In genomic region chr4:25361253-25361652, GRCh38 we compare ENCODE assay signal across 25 cellular contexts.
"Had no signal": no experiment of that assay in that cellular context is flagged by ENCODE, and none has a peak within 500 bp of the region (broad histone marks: within the 10 kb centered on the region; RNA-seq: fewer than 3 reads in every experiment).

No MANE protein-coding gene starts in this region.

- H3K27ac Mint-ChIP-seq: dendritic cell treated with granulocyte-macrophage colony-stimulating factor and Interleukin-4, amounts not matched to agents 40 ng/mL and 50 ng/mL, for 4 days; effector memory CD8-positive, alpha-beta T cell; nephron; stimulated activated effector memory CD8-positive, alpha-beta T cell treated with anti-CD3 and anti-CD28 coated beads, Interleukin-12 subunit alpha, Interleukin-12 subunit beta, amount 100 ng/mL, for 72 hours had no signal

- H3K36me3 ChIP-seq: left lung, prostate gland, right lobe of liver, thyroid gland had no signal

- H3K4me1 ChIP-seq: esophagus muscularis mucosa, gastrocnemius medialis, heart right ventricle, left lung, parathyroid adenoma, prostate gland, right lobe of liver, suprapubic skin, thyroid gland, upper lobe of left lung, vagina had no signal

- H3K27ac ChIP-seq: epithelial cell of prostate, esophagus muscularis mucosa, gastrocnemius medialis, heart right ventricle, left lung, parathyroid adenoma, prostate gland, right lobe of liver, suprapubic skin, thyroid gland, upper lobe of left lung, vagina had no signal

- DNase-seq: effector memory CD8-positive, alpha-beta T cell; gastrocnemius medialis; heart right ventricle; hypothalamus; islet precursor cell; left lung; mesenchymal stem cell; naive B cell; retina; right lobe of liver; stimulated activated CD4-positive, alpha-beta T cell treated with anti-CD3 and anti-CD28 coated beads, Interleukin-4, amount 100 ng/mL, for 1 hour; stimulated activated CD8-positive, alpha-beta memory T cell treated with anti-CD3 and anti-CD28 coated beads, Interleukin-4, amount 100 ng/mL, for 48 hours; stimulated activated naive CD8-positive, alpha-beta T cell treated with anti-CD3 and anti-CD28 coated beads, Interleukin-15, Interleukin-2, amounts not matched to agents 100 U/mL and 50 U/mL, for 24 hours; thyroid gland; upper lobe of left lung had no signal

- H3K9me3 Mint-ChIP-seq: dendritic cell treated with granulocyte-macrophage colony-stimulating factor and Interleukin-4, amounts not matched to agents 40 ng/mL and 50 ng/mL, for 4 days; effector memory CD8-positive, alpha-beta T cell; nephron; stimulated activated effector memory CD8-positive, alpha-beta T cell treated with anti-CD3 and anti-CD28 coated beads, Interleukin-12 subunit alpha, Interleukin-12 subunit beta, amount 100 ng/mL, for 72 hours had no signal

- H3K27me3 ChIP-seq: esophagus muscularis mucosa, gastrocnemius medialis, heart right ventricle, left lung, right lobe of liver, suprapubic skin, thyroid gland, upper lobe of left lung, vagina had no signal

- H3K27me3 Mint-ChIP-seq: dendritic cell treated with granulocyte-macrophage colony-stimulating factor and Interleukin-4, amounts not matched to agents 40 ng/mL and 50 ng/mL, for 4 days; effector memory CD8-positive, alpha-beta T cell; naive B cell had no signal

- H3K4me3 Mint-ChIP-seq: dendritic cell treated with granulocyte-macrophage colony-stimulating factor and Interleukin-4, amounts not matched to agents 40 ng/mL and 50 ng/mL, for 4 days; effector memory CD8-positive, alpha-beta T cell; naive B cell; nephron; stimulated activated effector memory CD8-positive, alpha-beta T cell treated with anti-CD3 and anti-CD28 coated beads, Interleukin-12 subunit alpha, Interleukin-12 subunit beta, amount 100 ng/mL, for 72 hours had no signal

- H2AFZ ChIP-seq: parathyroid adenoma had no signal

- ATAC-seq: effector memory CD8-positive, alpha-beta T cell; gastrocnemius medialis; heart right ventricle; left lung; right lobe of liver; stimulated activated effector memory CD8-positive, alpha-beta T cell treated with anti-CD3 and anti-CD28 coated beads, Interleukin-12 subunit alpha, Interleukin-12 subunit beta, amount 100 ng/mL, for 72 hours; stimulated activated naive CD8-positive, alpha-beta T cell treated with anti-CD3 and anti-CD28 coated beads, Interleukin-15, Interleukin-2, amounts not matched to agents 100 U/mL and 50 U/mL, for 24 hours had no signal

- H3K4me3 ChIP-seq: esophagus muscularis mucosa, gastrocnemius medialis, heart right ventricle, left lung, lung, prostate gland, right lobe of liver, suprapubic skin, thyroid gland, upper lobe of left lung, vagina had no signal

- H3K4me1 Mint-ChIP-seq: naive B cell; nephron; stimulated activated effector memory CD8-positive, alpha-beta T cell treated with anti-CD3 and anti-CD28 coated beads, Interleukin-12 subunit alpha, Interleukin-12 subunit beta, amount 100 ng/mL, for 72 hours had no signal

- H3K79me2 ChIP-seq: parathyroid adenoma had no signal
